Comparison of ENCODE assay signal across 8 cellular contexts in the genomic region with DNA sequence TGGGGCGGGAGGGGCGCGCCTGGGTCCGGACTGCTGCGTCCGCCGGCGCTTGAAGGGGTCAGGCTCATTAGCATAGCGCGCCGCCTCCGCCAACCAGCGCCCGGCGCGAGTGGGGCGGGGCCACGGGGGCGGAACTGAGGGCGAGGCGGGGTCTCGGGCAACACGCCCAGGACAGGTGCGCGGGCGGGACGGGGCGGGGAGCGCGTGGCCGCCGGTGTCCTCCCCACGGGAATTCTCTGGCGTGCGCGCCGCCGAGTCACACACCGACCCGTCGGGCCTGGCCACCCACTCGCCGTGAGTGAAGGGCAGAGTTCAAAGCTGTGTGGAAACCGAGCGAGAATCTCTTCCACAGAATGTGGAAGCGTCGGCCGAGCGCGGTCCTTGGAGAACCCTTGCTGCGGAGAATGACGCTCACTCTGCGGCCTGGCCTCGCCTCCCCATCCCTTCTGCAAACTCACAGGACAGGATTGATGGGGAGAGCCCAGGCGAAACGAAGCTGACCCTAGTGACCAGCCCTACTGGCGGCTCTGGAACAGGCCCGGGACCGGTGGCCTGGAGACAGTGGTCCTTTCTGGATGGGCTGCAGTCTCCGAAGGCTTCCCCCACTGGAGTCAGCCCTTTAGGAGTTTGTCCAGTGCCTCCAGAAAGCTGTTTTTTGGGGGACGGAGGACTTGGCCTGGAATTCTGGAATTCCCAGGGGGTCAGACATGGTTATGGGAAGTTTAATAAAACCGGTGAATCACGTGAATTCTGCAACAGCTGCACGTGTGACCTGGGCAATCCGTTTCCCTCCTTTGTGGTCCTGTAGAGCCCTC. TPM values are rescaled to one million over a fixed set of nuclear protein-coding genes. Genes with fewer than 3 reads are reported as not detected.
A peak's percentile ranks its signal among the peaks of the same experiment; 100 is the strongest.
DNase-seq lines count a peak whose midpoint lies in the region; ATAC-seq and TF ChIP-seq lines count a peak whose summit lies in the region.

A gene (minus strand): TSS at position 69 of the 815 bp plus-strand sequence. CDS start 101 bp downstream, outside the sequence.

- peak; percentile 38 for ATAC-seq in GM18858 (IDR thresholded peaks at IDR 0.05; ENCODE audit: unreplicated experiment)
- ATAC-seq in HG03108 (IDR thresholded peaks at IDR 0.05; ENCODE audit: unreplicated experiment) = peak; percentile 47

- H3K23ac ChIP-seq in mesendoderm (ENCODE audit: low read length) = no peak within 1 kb of the TSS

- no peaks in the 10 kb centered on the region for H3K79me1 ChIP-seq in mesendoderm (ENCODE audit: low read length)

- WGBS in ectodermal cell, 2 experiments = 8 to 9% methylated on average over 65 of the region's 65 CpGs
- WGBS in mesendoderm (ENCODE audit: extremely low coverage, insufficient coverage, low lambda C conversion rate) = no CpG with 5 or more reads among the region's 65 CpGs

- H2BK15ac ChIP-seq in mesendoderm (replicated peaks; ENCODE audit: low read depth) = no peak within 1 kb of the TSS

- no peak within 1 kb of the TSS for H2AK5ac ChIP-seq in mesendoderm (ENCODE audit: low read length)

- H3K4me1 ChIP-seq in A673 (ENCODE audit: insufficient read depth, low read length, poor library complexity, severe bottlenecking) (peaks cover 6% of the 10 kb centered on the region), ectodermal cell (ENCODE audit: control insufficient read depth, insufficient read depth, low read length) (no peaks in the 10 kb centered on the region), mesendoderm (ENCODE audit: control insufficient read depth, low read depth, low read length) (no peaks in the 10 kb centered on the region)

- no TSS peak for BruUV-seq in A673 (replicated peaks; lab: Mats Ljungman, UMichigan)

- no peak within 1 kb of the TSS for H3K18ac ChIP-seq in mesendoderm (ENCODE audit: low read length)

- H3K79me2 ChIP-seq in mesendoderm (ENCODE audit: control insufficient read depth, insufficient read depth, low read length) = no peaks in the 10 kb centered on the region

- H3K9me3 ChIP-seq in A673 (ENCODE audit: low read depth, low read length, poor library complexity, severe bottlenecking) (no peaks in the 10 kb centered on the region), ectodermal cell (ENCODE audit: control insufficient read depth, low read length) (no peaks in the 10 kb centered on the region)

- no peak for TF ChIP-seq CTCF in A673 (conservative IDR thresholded peaks at IDR 0.05; ENCODE audit: low read depth, low read length)

- peak within 1 kb of the TSS; percentile 45 for H3K9ac ChIP-seq in mesendoderm (ENCODE audit: low read length)

- H3K4me2 ChIP-seq in mesendoderm (ENCODE audit: low read length) = peak within 1 kb of the TSS; percentile 71

- intact Hi-C loops in A673 (cut with micrococcal nuclease; ENCODE audit: unreplicated experiment) = no loop called here

- H3K36me3 ChIP-seq in A673 (ENCODE audit: insufficient read depth, low read length, poor library complexity, severe bottlenecking) = no peaks in the 10 kb centered on the region
- H3K36me3 ChIP-seq in ectodermal cell (ENCODE audit: control insufficient read depth, insufficient read depth, low read length) = no peaks in the 10 kb centered on the region
- no peaks in the 10 kb centered on the region for H3K36me3 ChIP-seq in mesendoderm (ENCODE audit: control insufficient read depth, insufficient read depth, low read length)

- no peak within 1 kb of the TSS for H4K5ac ChIP-seq in mesendoderm (ENCODE audit: low read length)

- H2BK120ac ChIP-seq in mesendoderm (ENCODE audit: low read depth, low read length) = no peak within 1 kb of the TSS

- no peak within 1 kb of the TSS for H2BK5ac ChIP-seq in mesendoderm (ENCODE audit: low read length)

- CTCF ChIA-PET in A673 (lab: Charles Lee) = no interaction called here

- no peaks in the 10 kb centered on the region for H3K27me3 ChIP-seq in A673 (replicated peaks; ENCODE audit: insufficient read depth, low read depth, low read length, poor library complexity)
- peaks cover 72% of the 10 kb centered on the region for H3K27me3 ChIP-seq in ectodermal cell (ENCODE audit: control insufficient read depth, insufficient read depth, low read length, poor library complexity, severe bottlenecking)
- H3K27me3 ChIP-seq in mesendoderm (ENCODE audit: insufficient read depth, low read length, poor library complexity) = peaks cover 2% of the 10 kb centered on the region

- no peak within 1 kb of the TSS for H3K4ac ChIP-seq in mesendoderm (ENCODE audit: low read depth, low read length)

- DNase-seq in A673 (ENCODE audit: low spot score) = peak; percentile 64
- peak; percentile 78 for DNase-seq in NCI-H510A (lab: John Stamatoyannopoulos, UW)
- peak; percentile 92 to 93 for DNase-seq in activated CD4-positive, alpha-beta T cell treated with anti-CD3 and anti-CD28 coated beads, Interleukin-2, amount 50 U/mL, for 48 hours
- peak; percentile 75 for DNase-seq in mesendoderm
- peak; percentile 73 for DNase-seq in stimulated activated CD8-positive, alpha-beta memory T cell treated with anti-CD3 and anti-CD28 coated beads, Interleukin-15, amount 100 ng/mL, for 1 hour (ENCODE audit: low read depth)

- POLR2A ChIA-PET in A673 (lab: Charles Lee; ENCODE audit: low non-redundant PET) = no interaction called here

- H3K56ac ChIP-seq in mesendoderm (ENCODE audit: low read length) = peak within 1 kb of the TSS; percentile 73

- H3K4me3 ChIP-seq in A673 (ENCODE audit: low read depth, low read length, poor library complexity, severe bottlenecking) (peak within 1 kb of the TSS; percentile 53), ectodermal cell (ENCODE audit: insufficient read depth, low read depth, low read length) (peak within 1 kb of the TSS; percentile 28), mesendoderm (ENCODE audit: low read length) (peak within 1 kb of the TSS; percentile 26)

- H4K8ac ChIP-seq in mesendoderm (ENCODE audit: low read depth, low read length) = no peak within 1 kb of the TSS

- no peak within 1 kb of the TSS for H3K27ac ChIP-seq in A673 (ENCODE audit: low read depth, low read length, poor library complexity, severe bottlenecking)
- H3K27ac ChIP-seq in ectodermal cell (ENCODE audit: insufficient read depth, low read depth, low read length, poor library complexity, severe bottlenecking) = no peak within 1 kb of the TSS
- no peak within 1 kb of the TSS for H3K27ac ChIP-seq in mesendoderm (ENCODE audit: low read depth, low read length)

RNA-seq across cellular contexts. Expression of the gene that starts here (rescaled TPM):
- not detected in 2 replicates for total RNA-seq in A673 (2021)
- 0.22 TPM for polyA plus RNA-seq in ectodermal cell (2013, experiment 1 of 4)
- polyA plus RNA-seq in ectodermal cell (2013, experiment 2 of 4) = 0.32 TPM
- polyA plus RNA-seq in ectodermal cell (2013, experiment 3 of 4) = not detected
- polyA plus RNA-seq in ectodermal cell (2013, experiment 4 of 4) = 0.45 TPM
- polyA plus RNA-seq in mesendoderm (2013, experiment 1 of 2) = 1.3 TPM
- polyA plus RNA-seq in mesendoderm (2013, experiment 2 of 2) = 1.3 TPM

Comparison
In these comparisons a context has a peak if more than half of its experiments do, and no peak if none do; other contexts are left out.
1. Peak in DNase-seq and H3K4me3 ChIP-seq in A673; RNA of the gene not detected or under 1 TPM.